In the genomic region with DNA sequence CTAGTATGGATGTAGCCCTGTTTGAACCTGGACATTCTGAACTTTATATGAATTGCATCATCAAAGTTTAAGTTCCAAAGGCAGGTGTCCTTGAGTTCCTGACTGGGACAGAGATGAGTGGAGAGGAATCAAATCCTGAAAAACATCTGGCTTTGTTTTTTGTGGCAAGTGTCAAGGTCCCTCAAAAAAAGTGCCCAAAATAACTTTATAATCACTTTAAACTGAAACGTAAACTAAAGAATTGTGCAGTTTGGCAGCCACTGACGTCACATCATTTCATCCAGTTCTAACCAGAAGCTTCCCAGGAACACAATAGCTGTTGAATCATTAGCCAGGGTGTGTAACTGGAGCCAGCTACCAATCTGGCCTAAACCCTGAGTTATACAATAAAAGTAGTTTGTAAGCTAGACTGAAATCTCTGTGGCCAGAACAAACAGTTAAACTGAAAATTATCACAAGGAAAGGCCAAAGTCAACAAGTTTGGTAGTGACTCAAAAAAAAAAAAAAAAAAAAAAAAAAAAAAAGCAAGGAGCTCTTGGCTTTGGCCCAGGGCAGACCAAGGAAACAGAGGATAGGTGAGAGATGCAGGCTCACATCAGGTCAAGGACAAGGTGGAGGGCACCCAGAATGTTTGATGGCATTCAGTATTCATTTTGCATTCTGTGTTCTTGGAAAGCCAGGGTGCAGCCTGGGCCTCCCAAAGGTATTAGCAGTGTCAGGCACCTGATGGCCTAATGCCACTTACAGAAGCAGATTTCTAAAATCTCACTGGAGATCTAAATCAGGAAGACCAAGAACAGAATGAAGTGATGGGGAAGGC, we compare ENCODE assay signal across 14 cellular contexts.
DNase-seq lines count a peak whose midpoint lies in the region; ATAC-seq, FAIRE-seq and TF ChIP-seq lines count a peak whose summit lies in the region.
"Had no signal": no experiment of that assay in that cellular context is flagged by ENCODE, and none has a peak within 500 bp of the region (broad histone marks: within the 10 kb centered on the region; RNA-seq: fewer than 3 reads in every experiment).

No MANE protein-coding gene starts in this region.

- intact Hi-C loops in right lobe of liver (cut with DNase I) = no loop called here

- peak; percentile 79 for FAIRE-seq in A549 (lab: Jason Lieb, UNC)
- FAIRE-seq: GM12891 had no signal

- CTCF ChIA-PET in A549 (lab: Yijun Ruan, JAX) = interaction anchor here (0.6 to 0.8 kb wide), 2 partner anchors 226 to 909 kb away, joined by 3 read pairs; no protein-coding TSS in a partner anchor

- H3K4me3 Mint-ChIP-seq in effector memory CD8-positive, alpha-beta T cell = no peak overlapping the region
- H3K4me3 Mint-ChIP-seq: stimulated activated effector memory CD8-positive, alpha-beta T cell treated with anti-CD3 and anti-CD28 coated beads, Interleukin-12 subunit alpha, Interleukin-12 subunit beta, amount 100 ng/mL, for 72 hours had no signal

- H3K9me3 ChIP-seq in A549 = no peaks in the 10 kb centered on the region
- H3K9me3 ChIP-seq in right lobe of liver = no peaks in the 10 kb centered on the region
- H3K9me3 ChIP-seq: ascending aorta, BLaER1 had no signal

- POLR2A ChIA-PET in A549 (lab: Yijun Ruan, JAX) = interaction anchor here (0.6 kb wide), 3 partner anchors 74 to 231 kb away, joined by 3 to 4 read pairs (median 3); no protein-coding TSS in a partner anchor

- no peak overlapping the region for H3K27ac Mint-ChIP-seq in effector memory CD8-positive, alpha-beta T cell
- H3K27ac Mint-ChIP-seq: stimulated activated effector memory CD8-positive, alpha-beta T cell treated with anti-CD3 and anti-CD28 coated beads, Interleukin-12 subunit alpha, Interleukin-12 subunit beta, amount 100 ng/mL, for 72 hours had no signal

- no peaks in the 10 kb centered on the region for H3K36me3 Mint-ChIP-seq in effector memory CD8-positive, alpha-beta T cell (ENCODE audit: insufficient read depth)
- H3K36me3 Mint-ChIP-seq: stimulated activated effector memory CD8-positive, alpha-beta T cell treated with anti-CD3 and anti-CD28 coated beads, Interleukin-12 subunit alpha, Interleukin-12 subunit beta, amount 100 ng/mL, for 72 hours had no signal

- peak overlapping the region; percentile 69 for H3K4me2 ChIP-seq in A549
- H3K4me2 ChIP-seq: BLaER1 had no signal

- H3K27me3 Mint-ChIP-seq in effector memory CD8-positive, alpha-beta T cell = no peaks in the 10 kb centered on the region

- TF ChIP-seq EP300 in A549 (IDR thresholded peaks at IDR 0.05) = peak; percentile 65 to 66; a peak in 3 of 5 replicates

- peaks cover 48% of the 10 kb centered on the region for H3K4me1 ChIP-seq in A549
- H3K4me1 ChIP-seq in right lobe of liver = peaks cover 0 to 17% (median 9%) of the 10 kb centered on the region in 4 donors
- H3K4me1 ChIP-seq: BLaER1 had no signal

- H3K27me3 ChIP-seq in right lobe of liver = no peaks in the 10 kb centered on the region
- H3K27me3 ChIP-seq: ascending aorta, BLaER1 had no signal

- TF ChIP-seq CTCF in A549 (IDR thresholded peaks at IDR 0.05) (no peak), choroid plexus epithelial cell (conservative IDR thresholded peaks at IDR 0.05; ENCODE audit: low read depth, low read length) (no peak), right lobe of liver (IDR thresholded peaks at IDR 0.05) (no peak)

- WGBS in A549 (ENCODE audit: missing lambda C conversion rate) = 2% methylated on average over 2 of the region's 2 CpGs
- 22% methylated on average over 2 of the region's 2 CpGs for WGBS in right lobe of liver (ENCODE audit: insufficient coverage, low coverage, low lambda C conversion rate, missing lambda C conversion rate)

- peak overlapping the region; percentile 76 to 86 for H3K27ac ChIP-seq in A549
- H3K27ac ChIP-seq in right lobe of liver = peak overlapping the region; percentile 41 to 84 (median 84)
- H3K27ac ChIP-seq: ascending aorta, BLaER1 had no signal

- TF ChIP-seq POLR2A in A549 (IDR thresholded peaks at IDR 0.05; ENCODE audit: low read length) = no peak
- TF ChIP-seq POLR2A in right lobe of liver (IDR thresholded peaks at IDR 0.05) = no peak

- no peaks in the 10 kb centered on the region for H3K9me3 Mint-ChIP-seq in effector memory CD8-positive, alpha-beta T cell
- H3K9me3 Mint-ChIP-seq: stimulated activated effector memory CD8-positive, alpha-beta T cell treated with anti-CD3 and anti-CD28 coated beads, Interleukin-12 subunit alpha, Interleukin-12 subunit beta, amount 100 ng/mL, for 72 hours had no signal

- ATAC-seq in A549 = peak; percentile 97 to 98
- peak; percentile 92 to 99 (median 96) for ATAC-seq in right lobe of liver
- ATAC-seq in effector memory CD8-positive, alpha-beta T cell (replicated peaks) = no peak
- no peak for ATAC-seq in HG02610 (IDR thresholded peaks at IDR 0.05; ENCODE audit: unreplicated experiment)
- ATAC-seq: stimulated activated effector memory CD8-positive, alpha-beta T cell treated with anti-CD3 and anti-CD28 coated beads, Interleukin-12 subunit alpha, Interleukin-12 subunit beta, amount 100 ng/mL, for 72 hours had no signal

- TF ChIP-seq RAD21 in A549 (conservative IDR thresholded peaks at IDR 0.05 in 1 of 2, IDR thresholded peaks at IDR 0.05 in 1 of 2) = peak; percentile 16 to 56; a peak in 4 of 5 replicates

- H3K4me1 Mint-ChIP-seq in effector memory CD8-positive, alpha-beta T cell (ENCODE audit: low read depth in 2 of 2) = no peaks in the 10 kb centered on the region
- H3K4me1 Mint-ChIP-seq: stimulated activated effector memory CD8-positive, alpha-beta T cell treated with anti-CD3 and anti-CD28 coated beads, Interleukin-12 subunit alpha, Interleukin-12 subunit beta, amount 100 ng/mL, for 72 hours had no signal

- H3K4me3 ChIP-seq in A549 = no peak overlapping the region
- no peak overlapping the region for H3K4me3 ChIP-seq in choroid plexus epithelial cell (ENCODE audit: low read depth, low read length)
- no peak overlapping the region for H3K4me3 ChIP-seq in right lobe of liver
- H3K4me3 ChIP-seq: ascending aorta, BLaER1 had no signal

- no peaks in the 10 kb centered on the region for H3K36me3 ChIP-seq in right lobe of liver
- H3K36me3 ChIP-seq: ascending aorta, BLaER1 had no signal

- DNase-seq in A549 (ENCODE audit: low read depth in 1 of 2, low spot score in 1 of 2) (peak; percentile 66 to 96), HuH-7.5 (ENCODE audit: low spot score) (peak; percentile 27), choroid plexus epithelial cell (ENCODE audit: low read depth) (peak; percentile 88), right lobe of liver (peak; percentile 22 to 69 (median 49)), superior temporal gyrus (ENCODE audit: extremely low spot score) (no peak), cerebellar nuclear complex (lab: John Stamatoyannopoulos, UW) (no peak)
- DNase-seq in effector memory CD8-positive, alpha-beta T cell = no peak
- DNase-seq: NCI-H1048, retina had no signal

TF ChIP-seq in A549, 52 proteins besides CTCF, POLR2A, EP300 and RAD21:
- TF ChIP-seq TFCP2L1 (CRISPR knock-in tag; IDR thresholded peaks at IDR 0.05) = no peak
- TF ChIP-seq JUNB (IDR thresholded peaks at IDR 0.05) = peak; percentile 77
- TF ChIP-seq, protein P1, sequence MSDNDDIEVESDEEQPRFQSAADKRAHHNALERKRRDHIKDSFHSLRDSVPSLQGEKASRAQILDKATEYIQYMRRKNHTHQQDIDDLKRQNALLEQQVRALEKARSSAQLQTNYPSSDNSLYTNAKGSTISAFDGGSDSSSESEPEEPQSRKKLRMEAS (IDR thresholded peaks at IDR 0.05) = peak; percentile 43; the same call in 1 of the 2 replicates
- TF ChIP-seq JUN (IDR thresholded peaks at IDR 0.05) = peak; percentile 75 to 83; a peak in 4 of 5 replicates
- TF ChIP-seq FOXS1 (CRISPR knock-in tag; IDR thresholded peaks at IDR 0.05) = peak; percentile 20; the same call in 1 of the 2 replicates
- no peak for TF ChIP-seq RFX5 (IDR thresholded peaks at IDR 0.05)
- TF ChIP-seq GATA3 (IDR thresholded peaks at IDR 0.05; ENCODE audit: borderline replicate concordance) = peak; percentile 87; the same call in 1 of the 2 replicates
- TF ChIP-seq ESRRA (IDR thresholded peaks at IDR 0.05; ENCODE audit: borderline replicate concordance, low read length) = peak; percentile 92
- no peak for TF ChIP-seq CBX2 (IDR thresholded peaks at IDR 0.05; ENCODE audit: borderline replicate concordance, low read depth)
- TF ChIP-seq, protein P2, sequence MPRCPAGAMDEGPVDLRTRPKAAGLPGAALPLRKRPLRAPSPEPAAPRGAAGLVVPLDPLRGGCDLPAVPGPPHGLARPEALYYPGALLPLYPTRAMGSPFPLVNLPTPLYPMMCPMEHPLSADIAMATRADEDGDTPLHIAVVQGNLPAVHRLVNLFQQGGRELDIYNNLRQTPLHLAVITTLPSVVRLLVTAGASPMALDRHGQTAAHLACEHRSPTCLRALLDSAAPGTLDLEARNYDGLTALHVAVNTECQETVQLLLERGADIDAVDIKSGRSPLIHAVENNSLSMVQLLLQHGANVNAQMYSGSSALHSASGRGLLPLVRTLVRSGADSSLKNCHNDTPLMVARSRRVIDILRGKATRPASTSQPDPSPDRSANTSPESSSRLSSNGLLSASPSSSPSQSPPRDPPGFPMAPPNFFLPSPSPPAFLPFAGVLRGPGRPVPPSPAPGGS (IDR thresholded peaks at IDR 0.05) = peak; percentile 79; the same call in 1 of the 3 replicates
- TF ChIP-seq, protein P3, sequence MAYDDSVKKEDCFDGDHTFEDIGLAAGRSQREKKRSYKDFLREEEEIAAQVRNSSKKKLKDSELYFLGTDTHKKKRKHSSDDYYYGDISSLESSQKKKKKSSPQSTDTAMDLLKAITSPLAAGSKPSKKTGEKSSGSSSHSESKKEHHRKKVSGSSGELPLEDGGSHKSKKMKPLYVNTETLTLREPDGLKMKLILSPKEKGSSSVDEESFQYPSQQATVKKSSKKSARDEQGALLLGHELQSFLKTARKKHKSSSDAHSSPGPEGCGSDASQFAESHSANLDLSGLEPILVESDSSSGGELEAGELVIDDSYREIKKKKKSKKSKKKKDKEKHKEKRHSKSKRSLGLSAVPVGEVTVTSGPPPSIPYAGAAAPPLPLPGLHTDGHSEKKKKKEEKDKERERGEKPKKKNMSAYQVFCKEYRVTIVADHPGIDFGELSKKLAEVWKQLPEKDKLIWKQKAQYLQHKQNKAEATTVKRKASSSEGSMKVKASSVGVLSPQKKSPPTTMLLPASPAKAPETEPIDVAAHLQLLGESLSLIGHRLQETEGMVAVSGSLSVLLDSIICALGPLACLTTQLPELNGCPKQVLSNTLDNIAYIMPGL (CRISPR knock-in tag; IDR thresholded peaks at IDR 0.05; ENCODE audit: borderline replicate concordance) = no peak
- peak; percentile 50; the same call in 2 of the 3 replicates for TF ChIP-seq SMC3 (IDR thresholded peaks at IDR 0.05)
- TF ChIP-seq CEBPB (IDR thresholded peaks at IDR 0.05) = peak; percentile 61 to 82; a peak in 3 of 4 replicates
- peak; percentile 57; the same call in 1 of the 2 replicates for TF ChIP-seq FOSL2 (IDR thresholded peaks at IDR 0.05)
- no peak; the same call in none of the 2 replicates for TF ChIP-seq FOSL2 (CRISPR knock-in tag; IDR thresholded peaks at IDR 0.05)
- TF ChIP-seq MYC (IDR thresholded peaks at IDR 0.05; ENCODE audit: borderline replicate concordance, low read length) = no peak

Comparison
In these comparisons a context has a peak if more than half of its experiments do, and no peak if none do; other contexts are left out.
1. ATAC-seq: peak in A549 (2 of 2) and right lobe of liver (4 of 4); none in effector memory CD8-positive, alpha-beta T cell (single experiment) and HG02610 (single experiment).
2. DNase-seq: peak in A549 (2 of 2), HuH-7.5 (single experiment), choroid plexus epithelial cell (single experiment) and right lobe of liver (3 of 3); none in effector memory CD8-positive, alpha-beta T cell (0 of 3), superior temporal gyrus (single experiment) and cerebellar nuclear complex (0 of 2).